In genomic region chr4:6763330-6763851, GRCh38 we compare ENCODE assay signal across 16 cellular contexts. TPM values are rescaled to one million over a fixed set of nuclear protein-coding genes. Genes with fewer than 3 reads are reported as not detected.
DNase-seq lines count a peak whose midpoint lies in the region; ATAC-seq and TF ChIP-seq lines count a peak whose summit lies in the region.
"Had no signal": no experiment of that assay in that cellular context is flagged by ENCODE, and none has a peak within 500 bp of the region (broad histone marks: within the 10 kb centered on the region; RNA-seq: fewer than 3 reads in every experiment).

No MANE protein-coding gene starts in this region.

- no peak overlapping the region for H2BK120ac ChIP-seq in H9 (ENCODE audit: low read depth, low read length, poor library complexity, severe bottlenecking)

- H3K9ac ChIP-seq in H9 (ENCODE audit: extremely low read depth, insufficient read length, low read length), result no peak overlapping the region
- H3K9ac ChIP-seq: parathyroid adenoma had no signal

- H3K27ac ChIP-seq in H9 (ENCODE audit: insufficient read length, low read depth, low read length), result no peak overlapping the region
- H3K27ac ChIP-seq: heart right ventricle, parathyroid adenoma had no signal

- H3K4me3 Mint-ChIP-seq in H9, result no peak overlapping the region
- peak overlapping the region in 1 of 2 donors; percentile 20 for H3K4me3 Mint-ChIP-seq in effector memory CD8-positive, alpha-beta T cell

- no peak overlapping the region for H3K56ac ChIP-seq in H9 (ENCODE audit: insufficient read length, low read depth, low read length)

- ATAC-seq in effector memory CD8-positive, alpha-beta T cell (replicated peaks), result peak; percentile 94
- ATAC-seq in GM18505 (IDR thresholded peaks at IDR 0.05; ENCODE audit: unreplicated experiment), result no peak
- no peak for ATAC-seq in GM21423 (IDR thresholded peaks at IDR 0.05; ENCODE audit: unreplicated experiment)
- ATAC-seq in GM19452 (IDR thresholded peaks at IDR 0.05; ENCODE audit: unreplicated experiment), result no peak
- ATAC-seq: heart right ventricle; stimulated activated naive CD8-positive, alpha-beta T cell treated with anti-CD3 and anti-CD28 coated beads, Interleukin-15, Interleukin-2, amounts not matched to agents 100 U/mL and 50 U/mL, for 24 hours had no signal

- H4K20me1 ChIP-seq in H9 (ENCODE audit: control insufficient read depth, insufficient read depth, insufficient read length), result no peaks in the 10 kb centered on the region

- intact Hi-C loops in posterior vena cava (cut with DNase I), result no loop called here

- no peaks in the 10 kb centered on the region for H3K9me3 ChIP-seq in H9 (ENCODE audit: control insufficient read depth, low read depth, low read length)
- H3K9me3 ChIP-seq: heart right ventricle had no signal

- peaks cover 3 to 7% of the 10 kb centered on the region in 2 experiments; a peak in 3 of 4 replicates for H3K4me1 Mint-ChIP-seq in H9
- peaks cover 4 to 20% of the 10 kb centered on the region in 2 donors for H3K4me1 Mint-ChIP-seq in effector memory CD8-positive, alpha-beta T cell (ENCODE audit: low read depth in 2 of 2)

- peak; percentile 28; the same call in 1 of the 3 replicates for TF ChIP-seq CTCF in H9 (conservative IDR thresholded peaks at IDR 0.05)

- no peak overlapping the region for H3T11ph ChIP-seq in H9 (ENCODE audit: low read length)

- H3K23me2 ChIP-seq in H9 (ENCODE audit: insufficient read length, low read depth, low read length, poor library complexity, severe bottlenecking), result no peaks in the 10 kb centered on the region

- no peaks in the 10 kb centered on the region for H3K9me3 Mint-ChIP-seq in H9
- H3K9me3 Mint-ChIP-seq in effector memory CD8-positive, alpha-beta T cell, result no peaks in the 10 kb centered on the region

- H4K91ac ChIP-seq in H9 (ENCODE audit: insufficient read length, low read depth, low read length), result no peak overlapping the region

- no peaks in the 10 kb centered on the region for H3K79me1 ChIP-seq in H9 (ENCODE audit: insufficient read depth, low read depth, low read length, poor library complexity, severe bottlenecking)

- no peaks in the 10 kb centered on the region for H3K79me2 ChIP-seq in H9 (ENCODE audit: insufficient read depth, low read length)
- H3K79me2 ChIP-seq: parathyroid adenoma had no signal

- WGBS in H9 (ENCODE audit: extremely low coverage, insufficient read length, low lambda C conversion rate), result no CpG with 5 or more reads among the region's 16 CpGs

- no peak overlapping the region for H2BK15ac ChIP-seq in H9 (ENCODE audit: low read depth, low read length)

- H2AFZ ChIP-seq in H9 (ENCODE audit: low read length), result no peak overlapping the region
- H2AFZ ChIP-seq: parathyroid adenoma had no signal

- no peak overlapping the region for H4K8ac ChIP-seq in H9 (replicated peaks; ENCODE audit: insufficient read length, low read depth, low read length)

- no peaks in the 10 kb centered on the region for H3K36me3 Mint-ChIP-seq in H9 (ENCODE audit: insufficient read depth in 1 of 3, low read depth in 3 of 3)
- H3K36me3 Mint-ChIP-seq in effector memory CD8-positive, alpha-beta T cell (ENCODE audit: insufficient read depth), result peaks cover 2% of the 10 kb centered on the region

- H3K4ac ChIP-seq in H9 (ENCODE audit: low read depth, low read length), result no peak overlapping the region

- no peaks in the 10 kb centered on the region for H3K4me1 ChIP-seq in H9 (ENCODE audit: insufficient read depth, low read length)
- H3K4me1 ChIP-seq: parathyroid adenoma had no signal

- no peak overlapping the region for H3K23ac ChIP-seq in H9 (ENCODE audit: insufficient read length, low read depth, low read length)

- no peaks in the 10 kb centered on the region for H3K27me3 ChIP-seq in H9 (ENCODE audit: insufficient read depth, low read length)
- H3K27me3 ChIP-seq: heart right ventricle had no signal

- no peak overlapping the region for H2AK5ac ChIP-seq in H9 (ENCODE audit: insufficient read length, low read length)

- no peak overlapping the region for H4K5ac ChIP-seq in H9 (ENCODE audit: insufficient read length, low read depth, low read length)

- no peak overlapping the region for H2BK12ac ChIP-seq in H9 (ENCODE audit: insufficient read length, low read depth, low read length)

- H3K27me3 Mint-ChIP-seq in H9 (ENCODE audit: low read depth), result peaks cover 7% of the 10 kb centered on the region
- peaks cover 0 to 10% of the 10 kb centered on the region in 2 donors for H3K27me3 Mint-ChIP-seq in effector memory CD8-positive, alpha-beta T cell

- no peak overlapping the region for H2BK5ac ChIP-seq in H9 (ENCODE audit: insufficient read length, low read length)

- TF ChIP-seq POLR2A in GM18505 (IDR thresholded peaks at IDR 0.05; ENCODE audit: borderline replicate concordance, extremely low read depth, insufficient read depth, insufficient read length), result no peak

- no peak overlapping the region; a peak in 1 of 7 replicates for H3K27ac Mint-ChIP-seq in H9
- no peak overlapping the region for H3K27ac Mint-ChIP-seq in effector memory CD8-positive, alpha-beta T cell

- no peak overlapping the region for H3K14ac ChIP-seq in H9 (ENCODE audit: insufficient read depth, low read length)

- DNase-seq in H9 (no peak), OCI-M1 (lab: John Stamatoyannopoulos, UW) (peak; percentile 26), posterior vena cava (ENCODE audit: low spot score) (peak; percentile 64), SK-N-DZ (ENCODE audit: low spot score) (no peak)
- peak in 2 of 3 experiments; percentile 13 to 28 for DNase-seq in effector memory CD8-positive, alpha-beta T cell
- DNase-seq: anterior cingulate cortex; effector memory CD4-positive, alpha-beta T cell; HCEC 1CT; heart right ventricle; NCI-H2107; SIG-M5; stimulated activated naive CD8-positive, alpha-beta T cell treated with anti-CD3 and anti-CD28 coated beads, Interleukin-15, Interleukin-2, amounts not matched to agents 100 U/mL and 50 U/mL, for 24 hours had no signal

- no peak overlapping the region for H2BK20ac ChIP-seq in H9 (ENCODE audit: low read depth, low read length, poor library complexity, severe bottlenecking)

- H3K18ac ChIP-seq in H9 (ENCODE audit: insufficient read length, low read depth, low read length), result no peak overlapping the region

- H3K4me2 ChIP-seq in H9 (ENCODE audit: insufficient read depth, insufficient read length, low read length), result no peak overlapping the region

RNA-seq across cellular contexts. Expression of gene KIAA0232, which starts 19.1 kb away (rescaled TPM):
- total RNA-seq in H9 (2021) (24.9 and 28.5 TPM in 2 replicates), posterior vena cava (10 to 100 TPM; 29.1 to 32.9 TPM)
- 9.2 and 14.0 TPM in 2 replicates for polyA plus RNA-seq in SK-N-DZ (2014; cell fraction: cytosol; rRNA removed)
- 8.4 and 9.8 TPM in 2 replicates for polyA plus RNA-seq in SK-N-DZ (2014; cell fraction: nucleus; rRNA removed)

RNA-seq across cellular contexts. Expression of gene BLOC1S4, which starts 47.4 kb away (rescaled TPM):
- total RNA-seq in H9 (2021) (14.3 and 14.9 TPM in 2 replicates), posterior vena cava (1 to 10 TPM; 8.3 to 9.7 TPM)
- 24.4 and 31.8 TPM in 2 replicates for polyA plus RNA-seq in SK-N-DZ (2014; cell fraction: cytosol; rRNA removed)
- 17.5 and 21.1 TPM in 2 replicates for polyA plus RNA-seq in SK-N-DZ (2014; cell fraction: nucleus; rRNA removed)

RNA-seq across cellular contexts. Expression of gene MRFAP1L1, which starts 53.7 kb away (rescaled TPM):
- 57.7 and 60.3 TPM in 2 replicates for total RNA-seq in H9 (2021)
- total RNA-seq in posterior vena cava, result 10 to 100 TPM; 35.9 to 43.8 TPM
- 95.9 and 120 TPM in 2 replicates for polyA plus RNA-seq in SK-N-DZ (2014; cell fraction: cytosol; rRNA removed)
- polyA plus RNA-seq in SK-N-DZ (2014; cell fraction: nucleus; rRNA removed), result 59.3 and 63.9 TPM in 2 replicates

Comparison
In these comparisons a context has a peak if more than half of its experiments do, and no peak if none do; other contexts are left out.
1. DNase-seq: peak in OCI-M1 (single experiment), effector memory CD8-positive, alpha-beta T cell (2 of 3) and posterior vena cava (single experiment); none in H9 (single experiment) and SK-N-DZ (single experiment).